In the genomic region with DNA sequence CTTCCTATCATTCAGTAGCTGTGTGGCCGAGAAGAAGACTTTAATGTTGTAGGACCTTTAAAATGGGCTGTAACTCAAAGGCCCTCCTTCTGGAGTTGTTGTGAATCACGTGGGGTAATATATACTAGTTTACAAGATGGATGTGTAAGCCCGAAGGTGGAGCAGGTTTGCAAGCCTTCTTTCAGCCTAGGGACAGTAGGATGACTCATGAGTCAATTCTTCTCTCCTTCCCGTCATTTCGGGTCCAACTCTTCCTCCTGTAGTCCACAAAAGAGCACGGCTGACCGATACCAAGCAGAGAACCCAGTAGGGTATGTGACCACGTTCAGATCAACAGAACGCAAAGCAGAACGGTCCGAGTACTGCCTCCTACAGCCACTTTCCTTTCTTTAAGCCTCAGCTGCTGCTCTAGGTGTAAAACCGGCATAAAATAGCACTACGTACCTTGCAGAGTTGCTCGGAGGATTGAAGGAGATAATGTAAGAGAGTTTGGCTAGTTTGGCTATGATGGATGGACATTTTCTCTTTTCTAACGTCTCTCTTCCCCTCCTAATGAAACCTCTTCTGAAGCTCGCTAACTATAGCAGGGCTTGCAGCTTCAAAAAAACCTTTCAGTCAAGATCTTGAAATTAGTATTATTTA, we compare ENCODE assay signal across 8 cellular contexts. TPM values are rescaled to one million over a fixed set of nuclear protein-coding genes. Genes with fewer than 3 reads are reported as not detected.
DNase-seq lines count a peak whose midpoint lies in the region; ATAC-seq and TF ChIP-seq lines count a peak whose summit lies in the region.

No MANE protein-coding gene starts in this region.

- CTCF ChIA-PET in Caco-2 (lab: Charles Lee): interaction anchor here (0.7 to 1.4 kb wide), 5 partner anchors 11 to 89 kb away, joined by 3 to 9 read pairs (median 3); no protein-coding TSS in a partner anchor

- H3K4me1 ChIP-seq in Caco-2: peaks cover 5% of the 10 kb centered on the region; the same call in 1 of the 2 replicates
- H3K4me1 ChIP-seq in RWPE2 (ENCODE audit: insufficient read depth, poor library complexity, severe bottlenecking): peaks cover 13% of the 10 kb centered on the region
- H3K4me1 ChIP-seq in hepatocyte (ENCODE audit: insufficient read depth): peaks cover 7% of the 10 kb centered on the region
- peaks cover 4 to 14% of the 10 kb centered on the region in 2 donors for H3K4me1 ChIP-seq in gastrocnemius medialis

- no TSS peak for BruUV-seq in Caco-2 (replicated peaks; lab: Mats Ljungman, UMichigan)

- H3K27me3 ChIP-seq in Caco-2 (replicated peaks; ENCODE audit: control insufficient read depth, insufficient read depth, low read length): no peaks in the 10 kb centered on the region
- H3K27me3 ChIP-seq in RWPE2 (ENCODE audit: insufficient read depth, poor library complexity, severe bottlenecking): no peaks in the 10 kb centered on the region
- no peaks in the 10 kb centered on the region for H3K27me3 ChIP-seq in hepatocyte
- no peaks in the 10 kb centered on the region for H3K27me3 ChIP-seq in gastrocnemius medialis

- H3K27me3 Mint-ChIP-seq in Caco-2 (ENCODE audit: insufficient read depth, unreplicated experiment): no peaks in the 10 kb centered on the region
- no peaks in the 10 kb centered on the region for H3K27me3 Mint-ChIP-seq in activated naive CD8-positive, alpha-beta T cell treated with anti-CD3 and anti-CD28 coated beads for 36 hours

- intact Hi-C loops in Caco-2 (cut with micrococcal nuclease; ENCODE audit: unreplicated experiment) (loop anchor here (1.0 to 2.0 kb wide), 3 partner anchors 60 to 88 kb away; no protein-coding TSS in a partner anchor), gastrocnemius medialis (cut with DNase I; ENCODE audit: low total_unique reads) (no loop called here)

- no peaks in the 10 kb centered on the region for H3K9me3 Mint-ChIP-seq in Caco-2 (ENCODE audit: unreplicated experiment)
- H3K9me3 Mint-ChIP-seq in activated naive CD8-positive, alpha-beta T cell treated with anti-CD3 and anti-CD28 coated beads for 36 hours: no peaks in the 10 kb centered on the region

- H3K4me3 Mint-ChIP-seq in Caco-2 (ENCODE audit: unreplicated experiment): peak overlapping the region; percentile 80
- H3K4me3 Mint-ChIP-seq in activated naive CD8-positive, alpha-beta T cell treated with anti-CD3 and anti-CD28 coated beads for 36 hours: peak overlapping the region; percentile 88

- peak; percentile 55 to 66 for DNase-seq in Caco-2
- peak; percentile 50 for DNase-seq in HK-2 (ENCODE audit: unreplicated experiment)
- DNase-seq in RWPE2 (ENCODE audit: low spot score): no peak
- peak; percentile 28 for DNase-seq in activated naive CD8-positive, alpha-beta T cell treated with anti-CD3 and anti-CD28 coated beads for 36 hours
- peak; percentile 68 for DNase-seq in hepatocyte (ENCODE audit: low spot score)
- DNase-seq in gastrocnemius medialis: no peak
- no peak for DNase-seq in NCI-H1694 (lab: John Stamatoyannopoulos, UW)

- H4K20me1 ChIP-seq in hepatocyte (ENCODE audit: insufficient read depth, poor library complexity, severe bottlenecking): no peaks in the 10 kb centered on the region

- peak; percentile 18 for ATAC-seq in GM19372 (IDR thresholded peaks at IDR 0.05; ENCODE audit: low read depth, unreplicated experiment)
- peak; percentile 47 for ATAC-seq in RWPE2 (ENCODE audit: low read depth)
- peak in 1 of 2 donors; percentile 11 for ATAC-seq in gastrocnemius medialis

- H3K36me3 ChIP-seq in Caco-2 (ENCODE audit: control insufficient read depth, insufficient read depth, low read length) (no peaks in the 10 kb centered on the region), RWPE2 (ENCODE audit: low read depth) (no peaks in the 10 kb centered on the region), hepatocyte (replicated peaks; ENCODE audit: insufficient read depth, low read depth) (no peaks in the 10 kb centered on the region), gastrocnemius medialis (no peaks in the 10 kb centered on the region)

- peaks cover 29% of the 10 kb centered on the region for H3K79me2 ChIP-seq in hepatocyte

- 3% methylated on average over 16 of the region's 16 CpGs for WGBS in hepatocyte (ENCODE audit: low lambda C conversion rate, missing lambda C conversion rate)

- H3K9me3 ChIP-seq in Caco-2: no peaks in the 10 kb centered on the region
- no peaks in the 10 kb centered on the region for H3K9me3 ChIP-seq in RWPE2 (ENCODE audit: severe bottlenecking)
- H3K9me3 ChIP-seq in hepatocyte (ENCODE audit: low read depth): no peaks in the 10 kb centered on the region
- H3K9me3 ChIP-seq in gastrocnemius medialis: no peaks in the 10 kb centered on the region

- peak overlapping the region; percentile 83 for H3K27ac Mint-ChIP-seq in Caco-2 (ENCODE audit: unreplicated experiment)
- H3K27ac Mint-ChIP-seq in activated naive CD8-positive, alpha-beta T cell treated with anti-CD3 and anti-CD28 coated beads for 36 hours: peak overlapping the region; percentile 93

- TF ChIP-seq CTCF in Caco-2 (IDR thresholded peaks at IDR 0.05; ENCODE audit: insufficient read depth in 1 of 2, low read depth in 1 of 2, low read length in 1 of 2, severe bottlenecking in 1 of 2, unreplicated experiment in 1 of 2) (no peak), RWPE2 (IDR thresholded peaks at IDR 0.05; ENCODE audit: poor library complexity, severe bottlenecking) (peak; percentile 12), hepatocyte (IDR thresholded peaks at IDR 0.05; ENCODE audit: poor library complexity) (peak; percentile 33), gastrocnemius medialis (IDR thresholded peaks at IDR 0.05 in 4 of 5, conservative IDR thresholded peaks at IDR 0.05 in 1 of 5) (no peak)

- peaks cover 16% of the 10 kb centered on the region for H3K36me3 Mint-ChIP-seq in Caco-2 (ENCODE audit: insufficient read depth, unreplicated experiment)
- H3K36me3 Mint-ChIP-seq in activated naive CD8-positive, alpha-beta T cell treated with anti-CD3 and anti-CD28 coated beads for 36 hours: peaks cover 18% of the 10 kb centered on the region

- H3K9me2 ChIP-seq in hepatocyte (replicated peaks; ENCODE audit: insufficient read depth): no peaks in the 10 kb centered on the region

- POLR2A ChIA-PET in Caco-2 (lab: Charles Lee): no interaction called here

- peak overlapping the region; percentile 68 for H2AFZ ChIP-seq in hepatocyte

- in situ Hi-C loops in gastrocnemius medialis (cut with MboI; ENCODE audit: low sequenced_read_pairs in 4 of 4): no loop called here

- peak overlapping the region; percentile 94 for H3K4me2 ChIP-seq in hepatocyte

- TF ChIP-seq POLR2A in gastrocnemius medialis (IDR thresholded peaks at IDR 0.05): no peak

- H3K4me3 ChIP-seq in Caco-2 (ENCODE audit: low read depth, low read length) (peak overlapping the region; percentile 95), RWPE2 (ENCODE audit: severe bottlenecking) (peak overlapping the region; percentile 99), hepatocyte (peak overlapping the region; percentile 66), gastrocnemius medialis (peak overlapping the region; percentile 58 to 82 (median 70))

- H3K4me1 Mint-ChIP-seq in Caco-2 (ENCODE audit: low read depth, unreplicated experiment): peaks cover 7% of the 10 kb centered on the region
- peaks cover 29% of the 10 kb centered on the region for H3K4me1 Mint-ChIP-seq in activated naive CD8-positive, alpha-beta T cell treated with anti-CD3 and anti-CD28 coated beads for 36 hours

- H3K27ac ChIP-seq in RWPE2 (ENCODE audit: poor library complexity, severe bottlenecking) (peak overlapping the region; percentile 88), hepatocyte (peak overlapping the region; percentile 74), gastrocnemius medialis (peak overlapping the region; percentile 63 to 83 (median 79))

RNA-seq across cellular contexts. Expression of gene RASSF3, which starts 1.3 kb away (rescaled TPM):
- total RNA-seq in Caco-2 (2022) (22.6 and 25.7 TPM in 2 replicates), hepatocyte (20.0 and 22.3 TPM in 2 replicates), gastrocnemius medialis (10 to 100 TPM in 1 of 4 donors, 1 to 10 TPM in 3; 5.2 to 11.5 (median 7.0) TPM)
- total RNA-seq in activated naive CD8-positive, alpha-beta T cell treated with anti-CD3 and anti-CD28 coated beads for 36 hours: 10 to 100 TPM; 48.0 to 51.0 TPM
- 5.1 and 7.8 TPM in 2 replicates for polyA plus RNA-seq in hepatocyte

Comparison
In these comparisons a context has a peak if more than half of its experiments do, and no peak if none do; other contexts are left out.
1. DNase-seq: peak in Caco-2 (2 of 2), HK-2 (single experiment), activated naive CD8-positive, alpha-beta T cell treated with anti-CD3 and anti-CD28 coated beads for 36 hours (single experiment) and hepatocyte (single experiment); none in RWPE2 (single experiment), gastrocnemius medialis (0 of 2) and NCI-H1694 (single experiment).
2. CTCF ChIP-seq: peak in RWPE2 (single experiment) and hepatocyte (single experiment); none in Caco-2 (0 of 2) and gastrocnemius medialis (0 of 5).
3. Peak in every context shown above with its lines, with median percentiles within 50 percentile points of each other: H3K4me3 ChIP-seq and H3K27ac ChIP-seq.